1 cellular context compared by ENCODE assay signal in genomic region chr1:158060001-158060400, GRCh38.
TF ChIP-seq lines count a peak whose summit lies in the region.

No MANE protein-coding gene starts in this region.

TF ChIP-seq in H1, 55 proteins besides CTCF, POLR2A, EP300 and RAD21 (continued from another document):
- TF ChIP-seq TEAD4 (IDR thresholded peaks at IDR 0.05; ENCODE audit: low read depth, low read length), result peak; percentile 95
- no peak for TF ChIP-seq YY1 (IDR thresholded peaks at IDR 0.05; ENCODE audit: low read depth, low read length)
- no peak for TF ChIP-seq BACH1 (IDR thresholded peaks at IDR 0.05; ENCODE audit: low read length)
- TF ChIP-seq, protein P1, sequence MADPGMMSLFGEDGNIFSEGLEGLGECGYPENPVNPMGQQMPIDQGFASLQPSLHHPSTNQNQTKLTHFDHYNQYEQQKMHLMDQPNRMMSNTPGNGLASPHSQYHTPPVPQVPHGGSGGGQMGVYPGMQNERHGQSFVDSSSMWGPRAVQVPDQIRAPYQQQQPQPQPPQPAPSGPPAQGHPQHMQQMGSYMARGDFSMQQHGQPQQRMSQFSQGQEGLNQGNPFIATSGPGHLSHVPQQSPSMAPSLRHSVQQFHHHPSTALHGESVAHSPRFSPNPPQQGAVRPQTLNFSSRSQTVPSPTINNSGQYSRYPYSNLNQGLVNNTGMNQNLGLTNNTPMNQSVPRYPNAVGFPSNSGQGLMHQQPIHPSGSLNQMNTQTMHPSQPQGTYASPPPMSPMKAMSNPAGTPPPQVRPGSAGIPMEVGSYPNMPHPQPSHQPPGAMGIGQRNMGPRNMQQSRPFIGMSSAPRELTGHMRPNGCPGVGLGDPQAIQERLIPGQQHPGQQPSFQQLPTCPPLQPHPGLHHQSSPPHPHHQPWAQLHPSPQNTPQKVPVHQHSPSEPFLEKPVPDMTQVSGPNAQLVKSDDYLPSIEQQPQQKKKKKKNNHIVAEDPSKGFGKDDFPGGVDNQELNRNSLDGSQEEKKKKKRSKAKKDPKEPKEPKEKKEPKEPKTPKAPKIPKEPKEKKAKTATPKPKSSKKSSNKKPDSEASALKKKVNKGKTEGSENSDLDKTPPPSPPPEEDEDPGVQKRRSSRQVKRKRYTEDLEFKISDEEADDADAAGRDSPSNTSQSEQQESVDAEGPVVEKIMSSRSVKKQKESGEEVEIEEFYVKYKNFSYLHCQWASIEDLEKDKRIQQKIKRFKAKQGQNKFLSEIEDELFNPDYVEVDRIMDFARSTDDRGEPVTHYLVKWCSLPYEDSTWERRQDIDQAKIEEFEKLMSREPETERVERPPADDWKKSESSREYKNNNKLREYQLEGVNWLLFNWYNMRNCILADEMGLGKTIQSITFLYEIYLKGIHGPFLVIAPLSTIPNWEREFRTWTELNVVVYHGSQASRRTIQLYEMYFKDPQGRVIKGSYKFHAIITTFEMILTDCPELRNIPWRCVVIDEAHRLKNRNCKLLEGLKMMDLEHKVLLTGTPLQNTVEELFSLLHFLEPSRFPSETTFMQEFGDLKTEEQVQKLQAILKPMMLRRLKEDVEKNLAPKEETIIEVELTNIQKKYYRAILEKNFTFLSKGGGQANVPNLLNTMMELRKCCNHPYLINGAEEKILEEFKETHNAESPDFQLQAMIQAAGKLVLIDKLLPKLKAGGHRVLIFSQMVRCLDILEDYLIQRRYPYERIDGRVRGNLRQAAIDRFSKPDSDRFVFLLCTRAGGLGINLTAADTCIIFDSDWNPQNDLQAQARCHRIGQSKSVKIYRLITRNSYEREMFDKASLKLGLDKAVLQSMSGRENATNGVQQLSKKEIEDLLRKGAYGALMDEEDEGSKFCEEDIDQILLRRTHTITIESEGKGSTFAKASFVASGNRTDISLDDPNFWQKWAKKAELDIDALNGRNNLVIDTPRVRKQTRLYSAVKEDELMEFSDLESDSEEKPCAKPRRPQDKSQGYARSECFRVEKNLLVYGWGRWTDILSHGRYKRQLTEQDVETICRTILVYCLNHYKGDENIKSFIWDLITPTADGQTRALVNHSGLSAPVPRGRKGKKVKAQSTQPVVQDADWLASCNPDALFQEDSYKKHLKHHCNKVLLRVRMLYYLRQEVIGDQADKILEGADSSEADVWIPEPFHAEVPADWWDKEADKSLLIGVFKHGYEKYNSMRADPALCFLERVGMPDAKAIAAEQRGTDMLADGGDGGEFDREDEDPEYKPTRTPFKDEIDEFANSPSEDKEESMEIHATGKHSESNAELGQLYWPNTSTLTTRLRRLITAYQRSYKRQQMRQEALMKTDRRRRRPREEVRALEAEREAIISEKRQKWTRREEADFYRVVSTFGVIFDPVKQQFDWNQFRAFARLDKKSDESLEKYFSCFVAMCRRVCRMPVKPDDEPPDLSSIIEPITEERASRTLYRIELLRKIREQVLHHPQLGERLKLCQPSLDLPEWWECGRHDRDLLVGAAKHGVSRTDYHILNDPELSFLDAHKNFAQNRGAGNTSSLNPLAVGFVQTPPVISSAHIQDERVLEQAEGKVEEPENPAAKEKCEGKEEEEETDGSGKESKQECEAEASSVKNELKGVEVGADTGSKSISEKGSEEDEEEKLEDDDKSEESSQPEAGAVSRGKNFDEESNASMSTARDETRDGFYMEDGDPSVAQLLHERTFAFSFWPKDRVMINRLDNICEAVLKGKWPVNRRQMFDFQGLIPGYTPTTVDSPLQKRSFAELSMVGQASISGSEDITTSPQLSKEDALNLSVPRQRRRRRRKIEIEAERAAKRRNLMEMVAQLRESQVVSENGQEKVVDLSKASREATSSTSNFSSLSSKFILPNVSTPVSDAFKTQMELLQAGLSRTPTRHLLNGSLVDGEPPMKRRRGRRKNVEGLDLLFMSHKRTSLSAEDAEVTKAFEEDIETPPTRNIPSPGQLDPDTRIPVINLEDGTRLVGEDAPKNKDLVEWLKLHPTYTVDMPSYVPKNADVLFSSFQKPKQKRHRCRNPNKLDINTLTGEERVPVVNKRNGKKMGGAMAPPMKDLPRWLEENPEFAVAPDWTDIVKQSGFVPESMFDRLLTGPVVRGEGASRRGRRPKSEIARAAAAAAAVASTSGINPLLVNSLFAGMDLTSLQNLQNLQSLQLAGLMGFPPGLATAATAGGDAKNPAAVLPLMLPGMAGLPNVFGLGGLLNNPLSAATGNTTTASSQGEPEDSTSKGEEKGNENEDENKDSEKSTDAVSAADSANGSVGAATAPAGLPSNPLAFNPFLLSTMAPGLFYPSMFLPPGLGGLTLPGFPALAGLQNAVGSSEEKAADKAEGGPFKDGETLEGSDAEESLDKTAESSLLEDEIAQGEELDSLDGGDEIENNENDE (IDR thresholded peaks at IDR 0.05; ENCODE audit: insufficient replicate concordance, low read length), result no peak
- no peak for TF ChIP-seq USF2 (IDR thresholded peaks at IDR 0.05; ENCODE audit: low read length)
- TF ChIP-seq CREB1 (IDR thresholded peaks at IDR 0.05), result no peak
- no peak for TF ChIP-seq HDAC2 (IDR thresholded peaks at IDR 0.05; ENCODE audit: borderline replicate concordance in 1 of 2, low read depth in 2 of 2, low read length in 2 of 2)
- no peak for TF ChIP-seq RFX5 (IDR thresholded peaks at IDR 0.05; ENCODE audit: borderline replicate concordance, low read depth, low read length)
- no peak for TF ChIP-seq RBBP5 (IDR thresholded peaks at IDR 0.05; ENCODE audit: borderline replicate concordance, low read depth, low read length)
- no peak for TF ChIP-seq EGR1 (IDR thresholded peaks at IDR 0.05; ENCODE audit: borderline replicate concordance, low read depth, low read length)
- TF ChIP-seq SIN3A (conservative IDR thresholded peaks at IDR 0.05 in 1 of 2, IDR thresholded peaks at IDR 0.05 in 1 of 2; ENCODE audit: low read depth in 1 of 2, low read length in 2 of 2), result peak in 1 of 2 experiments; percentile 60; a peak in 1 of 4 replicates
